In genomic region chr7:20283385-20283784, GRCh38 we compare ENCODE assay signal across 20 cellular contexts. TPM values are rescaled to one million over a fixed set of nuclear protein-coding genes. Genes with fewer than 3 reads are reported as not detected.
DNase-seq lines count a peak whose midpoint lies in the region; ATAC-seq, FAIRE-seq and TF ChIP-seq lines count a peak whose summit lies in the region.
"Had no signal": no experiment of that assay in that cellular context is flagged by ENCODE, and none has a peak within 500 bp of the region (broad histone marks: within the 10 kb centered on the region; RNA-seq: fewer than 3 reads in every experiment).

No MANE protein-coding gene starts in this region.

- CTCF ChIA-PET in GM12878 (lab: Yijun Ruan, JAX) (interaction anchor here (0.9 to 2.0 kb wide), 3 partner anchors 10 to 43 kb away, joined by 3 to 6 read pairs (median 5); no protein-coding TSS in a partner anchor), HEK293T (lab: Yijun Ruan, JAX) (no interaction called here)

- no peaks in the 10 kb centered on the region for H3K36me3 Mint-ChIP-seq in IgD-negative memory B cell
- H3K36me3 Mint-ChIP-seq in osteocyte (ENCODE audit: unreplicated experiment) = no peaks in the 10 kb centered on the region
- H3K36me3 Mint-ChIP-seq in stimulated activated naive B cell treated with anti-CD40 and anti-IgM and Interleukin-4, amounts not matched to agents 10 μg/mL and 1 μg/mL and 100 μg/mL, for 72 hours = no peaks in the 10 kb centered on the region
- H3K36me3 Mint-ChIP-seq: CD8-positive, alpha-beta memory T cell had no signal

- H3K27me3 Mint-ChIP-seq in IgD-negative memory B cell = no peaks in the 10 kb centered on the region
- H3K27me3 Mint-ChIP-seq in osteocyte (ENCODE audit: unreplicated experiment) = no peaks in the 10 kb centered on the region
- no peaks in the 10 kb centered on the region for H3K27me3 Mint-ChIP-seq in stimulated activated naive B cell treated with anti-CD40 and anti-IgM and Interleukin-4, amounts not matched to agents 10 μg/mL and 1 μg/mL and 100 μg/mL, for 72 hours

- WGBS in GM12878 (ENCODE audit: insufficient coverage, insufficient replicate concordance, low lambda C conversion rate, missing lambda C conversion rate) = 13% methylated on average over 2 of the region's 2 CpGs

- FAIRE-seq in H54 (lab: Jason Lieb, UNC) = peak; percentile 64
- peak; percentile 70 for FAIRE-seq in GM12878 (lab: Jason Lieb, UNC)
- FAIRE-seq: D721Med had no signal

- peak; percentile 24 to 51; a peak in 2 of 4 replicates for TF ChIP-seq EP300 in GM12878 (IDR thresholded peaks at IDR 0.05; ENCODE audit: borderline replicate concordance in 1 of 2, control insufficient read depth in 1 of 2, low read depth in 2 of 2, low read length in 2 of 2)

- intact Hi-C loops in GM12878 (cut with micrococcal nuclease; ENCODE audit: unreplicated experiment) = no loop called here

- H3K9me3 Mint-ChIP-seq in IgD-negative memory B cell = no peaks in the 10 kb centered on the region
- no peaks in the 10 kb centered on the region for H3K9me3 Mint-ChIP-seq in osteocyte (ENCODE audit: unreplicated experiment)
- no peaks in the 10 kb centered on the region for H3K9me3 Mint-ChIP-seq in stimulated activated naive B cell treated with anti-CD40 and anti-IgM and Interleukin-4, amounts not matched to agents 10 μg/mL and 1 μg/mL and 100 μg/mL, for 72 hours
- H3K9me3 Mint-ChIP-seq: CD8-positive, alpha-beta memory T cell had no signal

- H3K4me1 ChIP-seq in GM12878 (ENCODE audit: control insufficient read depth, insufficient read depth, low read length) = peaks cover 11% of the 10 kb centered on the region; the same call in 1 of the 2 replicates
- H3K4me1 ChIP-seq: BLaER1 treated with 17β-estradiol and CSF1 and Interleukin-3, amounts not matched to agents 10 nM and 100 nM had no signal

- TF ChIP-seq POLR2A in H54 (IDR thresholded peaks at IDR 0.05; ENCODE audit: low read depth, low read length) (no peak), GM12878 (IDR thresholded peaks at IDR 0.05; ENCODE audit: low read depth, low read length) (no peak)

- H3K4me3 Mint-ChIP-seq in IgD-negative memory B cell (no peak overlapping the region), osteocyte (ENCODE audit: unreplicated experiment) (no peak overlapping the region)
- H3K4me3 Mint-ChIP-seq in stimulated activated naive B cell treated with anti-CD40 and anti-IgM and Interleukin-4, amounts not matched to agents 10 μg/mL and 1 μg/mL and 100 μg/mL, for 72 hours = no peak overlapping the region
- H3K4me3 Mint-ChIP-seq: CD8-positive, alpha-beta memory T cell had no signal

- H2AFZ ChIP-seq in GM12878 (ENCODE audit: control insufficient read depth, low read depth, low read length) = peak overlapping the region; percentile 40

- ATAC-seq in GM18511 (IDR thresholded peaks at IDR 0.05; ENCODE audit: unreplicated experiment) = peak; percentile 26
- peak; percentile 63 for ATAC-seq in GM12878
- no peak for ATAC-seq in stimulated activated naive B cell treated with anti-CD40 and anti-IgM and Interleukin-4, amounts not matched to agents 10 μg/mL and 1 μg/mL and 100 μg/mL, for 72 hours (replicated peaks)
- ATAC-seq: Right ventricle myocardium inferior had no signal

- no peaks in the 10 kb centered on the region for H4K20me1 ChIP-seq in GM12878 (ENCODE audit: control insufficient read depth, insufficient read depth)
- H4K20me1 ChIP-seq: BLaER1 treated with 17β-estradiol and CSF1 and Interleukin-3, amounts not matched to agents 10 nM and 100 nM had no signal

- BruUV-seq in GM12878 (replicated peaks; lab: Mats Ljungman, UMichigan) = TSS peak; percentile 37

- no peak for DNase-seq in H54 (ENCODE audit: insufficient read length, low spot score)
- no peak for DNase-seq in GM12878 (ENCODE audit: low read depth, low spot score)
- DNase-seq in osteocyte (ENCODE audit: extremely low spot score, unreplicated experiment) = no peak
- no peak for DNase-seq in HEK293T (ENCODE audit: extremely low spot score)
- no peak for DNase-seq in stimulated activated naive B cell treated with anti-CD40 and anti-IgM and Interleukin-4, amounts not matched to agents 10 μg/mL and 1 μg/mL and 100 μg/mL, for 72 hours
- DNase-seq: CD8-positive, alpha-beta memory T cell; DND-41; H7; NCI-H1417 treated with DMSO at 0.1 percent for 48 hours; NCI-H187 treated with DMSO at 0.1 percent for 48 hours; NCI-H345; NCI-H526; T-helper 9 cell had no signal

- H3K4me1 Mint-ChIP-seq in IgD-negative memory B cell (peaks cover 0 to 3% (median 3%) of the 10 kb centered on the region in 3 donors), osteocyte (ENCODE audit: unreplicated experiment) (peaks cover 16% of the 10 kb centered on the region)
- H3K4me1 Mint-ChIP-seq in stimulated activated naive B cell treated with anti-CD40 and anti-IgM and Interleukin-4, amounts not matched to agents 10 μg/mL and 1 μg/mL and 100 μg/mL, for 72 hours = peaks cover 4 to 7% of the 10 kb centered on the region in 2 donors

- H3K79me2 ChIP-seq in GM12878 (ENCODE audit: control insufficient read depth, insufficient read depth, low read length) = no peaks in the 10 kb centered on the region

- no peak overlapping the region for H3K9ac ChIP-seq in GM12878 (ENCODE audit: control insufficient read depth, insufficient read depth, low read length)
- H3K9ac ChIP-seq: BLaER1 treated with 17β-estradiol and CSF1 and Interleukin-3, amounts not matched to agents 10 nM and 100 nM had no signal

- in situ Hi-C loops in GM12878 (cut with MboI) = no loop called here

- H3K4me2 ChIP-seq in GM12878 (ENCODE audit: control insufficient read depth, insufficient read depth) = peak overlapping the region; percentile 38
- H3K4me2 ChIP-seq: BLaER1 treated with 17β-estradiol and CSF1 and Interleukin-3, amounts not matched to agents 10 nM and 100 nM had no signal

- POLR2A ChIA-PET in GM12878 (lab: Charles Lee) = interaction anchor here (0.6 to 2.4 kb wide), 6 partner anchors 13 to 1776 kb away, joined by 3 to 19 read pairs (median 3); no protein-coding TSS in a partner anchor
- POLR2A ChIA-PET in HEK293T (lab: Yijun Ruan, JAX) = no interaction called here

- no peaks in the 10 kb centered on the region for H3K36me3 ChIP-seq in GM12878 (ENCODE audit: control insufficient read depth in 2 of 2, insufficient read depth in 2 of 2, low read length in 1 of 2)
- H3K36me3 ChIP-seq: BLaER1 treated with 17β-estradiol and CSF1 and Interleukin-3, amounts not matched to agents 10 nM and 100 nM had no signal

- H3K4me3 ChIP-seq in GM12878 = no peak overlapping the region
- H3K4me3 ChIP-seq: BLaER1 treated with 17β-estradiol and CSF1 and Interleukin-3, amounts not matched to agents 10 nM and 100 nM had no signal

- no peak for TF ChIP-seq RAD21 in GM12878 (IDR thresholded peaks at IDR 0.05; ENCODE audit: insufficient read depth, low read depth, low read length)

- peak overlapping the region; percentile 79 for H3K27ac ChIP-seq in GM12878 (ENCODE audit: control insufficient read depth, insufficient read depth)
- H3K27ac ChIP-seq: BLaER1 treated with 17β-estradiol and CSF1 and Interleukin-3, amounts not matched to agents 10 nM and 100 nM had no signal

- RAD21 ChIA-PET in GM12878 (lab: Charles Lee; ENCODE audit: unreplicated experiment) = interaction anchor here (0.8 to 3.9 kb wide), 19 partner anchors 12 to 169 kb away, joined by 3 to 45 read pairs (median 6); partner anchors contain the start of genes ITGB8 and MACC1

- TF ChIP-seq CTCF in GM12878 (IDR thresholded peaks at IDR 0.05 in 2 of 3, conservative IDR thresholded peaks at IDR 0.05 in 1 of 3; ENCODE audit: control insufficient read depth in 2 of 3, extremely low read depth in 1 of 3, insufficient read depth in 1 of 3, low read depth in 3 of 3, low read length in 3 of 3) (no peak), osteocyte (IDR thresholded peaks at IDR 0.05) (no peak)

- H3K27me3 ChIP-seq in GM12878 (replicated peaks in 1 of 2; ENCODE audit: control insufficient read depth in 2 of 2, insufficient read depth in 2 of 2, low read length in 1 of 2) = no peaks in the 10 kb centered on the region
- H3K27me3 ChIP-seq: BLaER1 treated with 17β-estradiol and CSF1 and Interleukin-3, amounts not matched to agents 10 nM and 100 nM had no signal

- SMC1A ChIA-PET in GM12878 (lab: Charles Lee; ENCODE audit: uncharacterized antibody, unreplicated experiment) = interaction anchor here (0.9 to 3.7 kb wide), 16 partner anchors 8 to 301 kb away, joined by 3 to 57 read pairs (median 4); no protein-coding TSS in a partner anchor

- no peaks in the 10 kb centered on the region; the same call in 2 of the 3 replicates for H3K9me3 ChIP-seq in GM12878 (replicated peaks; ENCODE audit: control insufficient read depth, insufficient read depth, low read length)
- H3K9me3 ChIP-seq: BLaER1 treated with 17β-estradiol and CSF1 and Interleukin-3, amounts not matched to agents 10 nM and 100 nM had no signal

- H3K27ac Mint-ChIP-seq in IgD-negative memory B cell (peak overlapping the region in 2 of 3 donors; percentile 3 to 18), osteocyte (ENCODE audit: unreplicated experiment) (no peak overlapping the region)
- H3K27ac Mint-ChIP-seq in stimulated activated naive B cell treated with anti-CD40 and anti-IgM and Interleukin-4, amounts not matched to agents 10 μg/mL and 1 μg/mL and 100 μg/mL, for 72 hours = no peak overlapping the region
- H3K27ac Mint-ChIP-seq: CD8-positive, alpha-beta memory T cell had no signal

TF ChIP-seq in GM12878, 131 proteins besides CTCF, POLR2A, EP300 and RAD21 (continues in another document):
- peak; percentile 8; the same call in 1 of the 2 replicates for TF ChIP-seq ATF7 (IDR thresholded peaks at IDR 0.05; ENCODE audit: low read depth)

TF ChIP-seq in HEK293T, 16 proteins besides CTCF, POLR2A, EP300 and RAD21 (continues in another document):
- no peak for TF ChIP-seq LEF1 (IDR thresholded peaks at IDR 0.05; ENCODE audit: borderline replicate concordance)
- TF ChIP-seq ZNF384 (IDR thresholded peaks at IDR 0.05) = no peak
- TF ChIP-seq TARDBP (IDR thresholded peaks at IDR 0.05) = no peak
- no peak for TF ChIP-seq SP1 (IDR thresholded peaks at IDR 0.05)

RNA-seq across cellular contexts. Expression of gene ITGB8, which starts 47.3 kb away (rescaled TPM):
- polyA plus RNA-seq in IgD-negative memory B cell (not detected), GM12878 (2011; rRNA removed) (26.2 and 45.6 TPM in 2 replicates), GM12878 (2014; fragmentation: Illumina TruSeq; extraction: Trizol) (1.6 and 2.2 TPM in 2 replicates), GM12878 (2014; fragmentation: Nextera tagmentation; extraction: Ambion mirVana) (under 1 TPM; 0.37 to 0.40 TPM), GM12878 (2014; rRNA removed) (1.4 TPM in 2 replicates), GM12878 (2016; fragmentation: Nextera tagmentation; extraction: Ambion mirVana) (1 to 10 TPM in 1 of 2 experiments, under 1 TPM in 1; 0.95 to 1.4 TPM)
- total RNA-seq in GM12878 (2013; cell fraction: nucleolus; rRNA removed) = 157 and 162 TPM in 2 replicates
- total RNA-seq in GM12878 (2014; rRNA removed) (3.1 and 3.9 TPM in 2 replicates), GM12878 (2014; rRNA removed; fragmentation: Illumina TruSeq; extraction: Trizol) (3.0 TPM in 2 replicates), GM12878 (2021) (3.0 and 3.2 TPM in 2 replicates), osteocyte (1.5 and 2.4 TPM in 2 replicates)
- polyA plus RNA-seq in GM12878 (2011; ENCODE audit: low read depth) = 0.29 TPM
- polyA plus RNA-seq in GM12878 (2011; cell fraction: cytosol; rRNA removed) = 10.0 and 11.0 TPM in 2 replicates
- polyA plus RNA-seq in GM12878 (2011; cell fraction: nucleus; rRNA removed) = 59.4 and 69.9 TPM in 2 replicates
- 0.55 and 0.60 TPM in 2 replicates for polyA plus RNA-seq in GM12878 (2012)
- polyA minus RNA-seq in GM12878 (2011; rRNA and poly(A)+ RNA removed) = 119 and 122 TPM in 2 replicates
- 24.3 and 26.2 TPM in 2 replicates for polyA minus RNA-seq in GM12878 (2011; cell fraction: cytosol; rRNA and poly(A)+ RNA removed)
- 168 and 290 TPM in 2 replicates for polyA minus RNA-seq in GM12878 (2011; cell fraction: nucleus; rRNA and poly(A)+ RNA removed)
- total RNA-seq: G401, OCI-LY7 had no signal
- polyA plus RNA-seq: CD8-positive, alpha-beta memory T cell had no signal

Comparison
In these comparisons a context has a peak if more than half of its experiments do, and no peak if none do; other contexts are left out.
1. ATAC-seq: peak in GM18511 (single experiment) and GM12878 (single experiment); none in stimulated activated naive B cell treated with anti-CD40 and anti-IgM and Interleukin-4, amounts not matched to agents 10 μg/mL and 1 μg/mL and 100 μg/mL, for 72 hours (0 of 2).
2. H3K27ac Mint-ChIP-seq: peak in IgD-negative memory B cell (2 of 3); none in osteocyte (single experiment) and stimulated activated naive B cell treated with anti-CD40 and anti-IgM and Interleukin-4, amounts not matched to agents 10 μg/mL and 1 μg/mL and 100 μg/mL, for 72 hours (single experiment).